ENCODE assay signal across 32 cellular contexts in genomic region chr9:110266786-110267185, GRCh38. TPM values are rescaled to one million over a fixed set of nuclear protein-coding genes. Genes with fewer than 3 reads are reported as not detected.
"Had no signal": no experiment of that assay in that cellular context is flagged by ENCODE, and none has a peak within 500 bp of the region (broad histone marks: within the 10 kb centered on the region; RNA-seq: fewer than 3 reads in every experiment).

No MANE protein-coding gene starts in this region.

- H3K9me3 ChIP-seq: left lung, lower lobe of right lung, neutrophil, ovary, right atrium auricular region, right lobe of liver, tibial nerve, uterus had no signal

- H3K27ac ChIP-seq: hepatocyte, left lung, lower lobe of right lung, neural progenitor cell, neutrophil, ovary, right atrium auricular region, right lobe of liver, tibial nerve, uterus had no signal

- H3K79me2 ChIP-seq: hepatocyte had no signal

- H3K4me1 ChIP-seq: left lung, lower lobe of right lung, neural progenitor cell, right atrium auricular region, right lobe of liver, tibial nerve, uterus had no signal

- H3K4me3 ChIP-seq: hepatocyte, left lung, lower lobe of right lung, neural progenitor cell, ovary, right atrium auricular region, right lobe of liver, tibial nerve, uterus had no signal

- H3K4me3 Mint-ChIP-seq: naive B cell; natural killer cell; nephron progenitor cell; neural progenitor cell; stimulated activated naive B cell treated with anti-CD40 and anti-IgM and Interleukin-4, amounts not matched to agents 10 μg/mL and 1 μg/mL and 100 μg/mL, for 72 hours; stimulated activated naive CD8-positive, alpha-beta T cell treated with anti-CD3 and anti-CD28 coated beads, Interleukin-15, Interleukin-2, amounts not matched to agents 100 ng/mL and 50 ng/mL, for 24 hours; type B pancreatic cell had no signal

- H3K36me3 Mint-ChIP-seq: naive B cell; natural killer cell; neural progenitor cell; stimulated activated naive B cell treated with anti-CD40 and anti-IgM and Interleukin-4, amounts not matched to agents 10 μg/mL and 1 μg/mL and 100 μg/mL, for 72 hours; type B pancreatic cell had no signal

- H3K36me3 ChIP-seq: left lung, lower lobe of right lung, neural progenitor cell, neutrophil, ovary, right atrium auricular region, right lobe of liver, tibial nerve, uterus had no signal

- ATAC-seq: left cardiac atrium; left lung; lower lobe of right lung; natural killer cell; right lobe of liver; stimulated activated naive B cell treated with anti-CD40 and anti-IgM and Interleukin-4, amounts not matched to agents 10 μg/mL and 1 μg/mL and 100 μg/mL, for 72 hours had no signal

- H3K27ac Mint-ChIP-seq: naive B cell; natural killer cell; nephron progenitor cell; neural progenitor cell; progenitor cell of endocrine pancreas; stimulated activated naive B cell treated with anti-CD40 and anti-IgM and Interleukin-4, amounts not matched to agents 10 μg/mL and 1 μg/mL and 100 μg/mL, for 72 hours; stimulated activated naive CD8-positive, alpha-beta T cell treated with anti-CD3 and anti-CD28 coated beads, Interleukin-15, Interleukin-2, amounts not matched to agents 100 ng/mL and 50 ng/mL, for 24 hours; type B pancreatic cell had no signal

- H3K4me1 Mint-ChIP-seq: naive B cell; natural killer cell; nephron progenitor cell; neural progenitor cell; stimulated activated naive B cell treated with anti-CD40 and anti-IgM and Interleukin-4, amounts not matched to agents 10 μg/mL and 1 μg/mL and 100 μg/mL, for 72 hours had no signal

- DNase-seq: kidney glomerular epithelial cell; left cardiac atrium; left lung; lower lobe of right lung; mammary epithelial cell; mesenchymal stem cell; naive B cell; natural killer cell; nephron progenitor cell; ovary; right lobe of liver; stimulated activated CD4-positive, alpha-beta T cell treated with anti-CD3 and anti-CD28 coated beads, Interleukin-12 subunit alpha, Interleukin-12 subunit beta, amount 100 ng/mL, for 4 hours; stimulated activated CD4-positive, alpha-beta T cell treated with anti-CD3 and anti-CD28 coated beads, Interleukin-15, amount 100 ng/mL, for 24 hours; stimulated activated CD4-positive, alpha-beta T cell treated with anti-CD3 and anti-CD28 coated beads, Interleukin-2, amount 100 ng/mL, for 24 hours; stimulated activated CD4-positive, alpha-beta T cell treated with anti-CD3 and anti-CD28 coated beads, Interleukin-4, amount 100 ng/mL, for 1 hour; stimulated activated naive B cell treated with anti-CD40 and anti-IgM and Interleukin-4, amounts not matched to agents 10 μg/mL and 1 μg/mL and 100 μg/mL, for 72 hours; uterus had no signal

- H2AFZ ChIP-seq: hepatocyte, neural progenitor cell had no signal

- H3K9ac ChIP-seq: neural progenitor cell had no signal

- H3K9me3 Mint-ChIP-seq: natural killer cell; stimulated activated naive B cell treated with anti-CD40 and anti-IgM and Interleukin-4, amounts not matched to agents 10 μg/mL and 1 μg/mL and 100 μg/mL, for 72 hours; stimulated activated naive CD8-positive, alpha-beta T cell treated with anti-CD3 and anti-CD28 coated beads, Interleukin-15, Interleukin-2, amounts not matched to agents 100 ng/mL and 50 ng/mL, for 24 hours; type B pancreatic cell had no signal

- H3K27me3 ChIP-seq: hepatocyte, left lung, neural progenitor cell, neutrophil, ovary, right atrium auricular region, right lobe of liver, tibial nerve, uterus had no signal

- H3K4me2 ChIP-seq: hepatocyte, neural progenitor cell had no signal

RNA-seq across cellular contexts. Expression of gene C9orf152, which starts 58.8 kb away (rescaled TPM):
- total RNA-seq: left cardiac atrium, mammary epithelial cell, natural killer cell, omental fat pad, progenitor cell of endocrine pancreas, pulmonary artery endothelial cell, renal cortical epithelial cell, right atrium auricular region, skeletal muscle tissue, subcutaneous adipose tissue, temporal lobe, tibial nerve had no signal
- polyA plus RNA-seq: keratinocyte, mammary epithelial cell had no signal
